In genomic region chr12:4648499-4649357, GRCh38 we compare ENCODE assay signal across 8 cellular contexts. TPM values are rescaled to one million over a fixed set of nuclear protein-coding genes. Genes with fewer than 3 reads are reported as not detected.
DNase-seq lines count a peak whose midpoint lies in the region; ATAC-seq and TF ChIP-seq lines count a peak whose summit lies in the region.

Gene AKAP3, minus strand, starts transcription at chr12:4649051. Its CDS starts 10,855 bp downstream, at chr12:4638196.
Gene NDUFA9, plus strand, starts transcription at chr12:4649114. Its CDS starts 13 bp downstream, at chr12:4649127.

- H3K27me3 ChIP-seq in effector memory CD4-positive, alpha-beta T cell (replicated peaks; ENCODE audit: control insufficient read depth, insufficient read depth, low read length, poor library complexity, severe bottlenecking), result no peaks in the 10 kb centered on the region

- DNase-seq in NCI-H82 (lab: John Stamatoyannopoulos, UW) (peak; percentile 91), lung microvascular endothelial cell (ENCODE audit: low read depth in 2 of 2) (peak; percentile 88 to 93)
- DNase-seq in activated CD8-positive, alpha-beta memory T cell treated with anti-CD3 and anti-CD28 coated beads for 1 hour (ENCODE audit: extremely low read depth in 1 of 2, low read depth in 1 of 2), result peak; percentile 43 to 61
- DNase-seq in effector memory CD4-positive, alpha-beta T cell, result peak; percentile 54 to 66 (median 65)
- DNase-seq in stimulated activated CD4-positive, alpha-beta T cell treated with anti-CD3 and anti-CD28 coated beads, TNF-alpha, amount 100 ng/mL, for 4 hours (ENCODE audit: low read depth in 3 of 3), result peak; percentile 52 to 60 (median 57)

- peaks cover 15% of the 10 kb centered on the region for H3K4me1 ChIP-seq in effector memory CD4-positive, alpha-beta T cell (ENCODE audit: control insufficient read depth, insufficient read depth, low read length, poor library complexity, severe bottlenecking)

- peak; percentile 80 for ATAC-seq in GM19351 (IDR thresholded peaks at IDR 0.05; ENCODE audit: unreplicated experiment)
- peak; percentile 85 for ATAC-seq in HG03571 (IDR thresholded peaks at IDR 0.05; ENCODE audit: unreplicated experiment)

- H3K9me3 ChIP-seq in effector memory CD4-positive, alpha-beta T cell (ENCODE audit: control insufficient read depth, low read length), result no peaks in the 10 kb centered on the region

- H3K4me3 ChIP-seq in effector memory CD4-positive, alpha-beta T cell (ENCODE audit: insufficient read depth, low read depth, low read length, poor library complexity, severe bottlenecking), result peak within 1 kb of the TSS; percentile 87

- no peaks in the 10 kb centered on the region for H3K36me3 ChIP-seq in effector memory CD4-positive, alpha-beta T cell (ENCODE audit: control insufficient read depth, insufficient read depth, low read length)

- peak within 1 kb of the TSS; percentile 86 for H3K27ac ChIP-seq in C4-2B
- H3K27ac ChIP-seq in effector memory CD4-positive, alpha-beta T cell (ENCODE audit: insufficient read depth, low read length, poor library complexity, severe bottlenecking), result peak within 1 kb of the TSS; percentile 73

- TF ChIP-seq CTCF in C4-2B (conservative IDR thresholded peaks at IDR 0.05), result no peak

RNA-seq across cellular contexts. Expression of gene AKAP3, which starts in this region (rescaled TPM):
- total RNA-seq in lung microvascular endothelial cell, result 0.20 and 1.3 TPM in 2 replicates

RNA-seq across cellular contexts. Expression of gene NDUFA9, which starts in this region (rescaled TPM):
- 45.1 and 51.0 TPM in 2 replicates for total RNA-seq in lung microvascular endothelial cell

Comparison
In these comparisons a context has a peak if more than half of its experiments do, and no peak if none do; other contexts are left out.
1. Peak in every context shown above with its lines: DNase-seq, ATAC-seq, H3K4me3 ChIP-seq and H3K27ac ChIP-seq.